ENCODE assay signal across 15 cellular contexts in the genomic region with DNA sequence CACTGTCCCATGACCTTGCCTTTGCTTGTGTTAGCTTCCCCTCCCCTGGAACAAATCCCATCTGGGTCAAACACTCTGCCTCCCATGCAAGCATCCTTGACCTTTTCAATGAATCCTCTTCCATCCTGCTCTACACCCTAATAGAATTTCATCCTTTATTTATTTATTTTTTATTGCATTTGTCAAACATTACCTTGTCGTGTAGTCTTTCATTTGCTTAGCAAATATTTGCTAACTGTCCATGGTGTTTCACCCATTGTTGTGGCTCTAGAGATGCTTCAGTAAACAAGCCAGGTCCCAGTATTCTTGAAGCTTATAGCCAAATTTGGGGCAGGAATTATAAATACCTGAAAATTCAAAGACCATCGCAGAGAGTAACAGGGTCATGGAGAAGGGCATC.
"Had no signal": no experiment of that assay in that cellular context is flagged by ENCODE, and none has a peak within 500 bp of the region (broad histone marks: within the 10 kb centered on the region; RNA-seq: fewer than 3 reads in every experiment).

No MANE protein-coding gene starts in this region.

- H3K9me3 ChIP-seq: stomach, thoracic aorta had no signal

- DNase-seq: activated CD4-positive, alpha-beta memory T cell treated with anti-CD3 and anti-CD28 coated beads for 36 hours; activated CD4-positive, CD25-positive, alpha-beta regulatory T cell treated with anti-CD3 and anti-CD28 coated beads, Interleukin-2, amount 50 U/mL, for 72 hours; activated CD8-positive, alpha-beta memory T cell treated with anti-CD3 and anti-CD28 coated beads, Interleukin-2, amount 50 U/mL, for 4 hours; activated naive CD4-positive, alpha-beta T cell; activated T-cell treated with anti-CD3 and anti-CD28 coated beads, Interleukin-2, amount 50 U/mL, for 72 hours; dorsolateral prefrontal cortex; hypothalamus; kidney glomerular epithelial cell; stimulated activated CD4-positive, alpha-beta T cell treated with anti-CD3 and anti-CD28 coated beads, Interleukin-15, amount 100 ng/mL, for 24 hours; stimulated activated CD4-positive, alpha-beta T cell treated with anti-CD3 and anti-CD28 coated beads, Interleukin-4, amount 100 ng/mL, for 24 hours; stomach had no signal

- H3K9ac ChIP-seq: parathyroid adenoma had no signal

- H3K4me3 ChIP-seq: dorsolateral prefrontal cortex, stomach, thoracic aorta had no signal

- H2AFZ ChIP-seq: parathyroid adenoma had no signal

- H3K79me2 ChIP-seq: parathyroid adenoma had no signal

- H3K4me1 ChIP-seq: parathyroid adenoma had no signal

- H3K27ac ChIP-seq: dorsolateral prefrontal cortex, parathyroid adenoma, stomach, thoracic aorta had no signal

- H3K4me3 Mint-ChIP-seq: activated CD4-positive, alpha-beta memory T cell treated with anti-CD3 and anti-CD28 coated beads for 36 hours; activated T-cell treated with anti-CD3 and anti-CD28 coated beads, Interleukin-2, amount 50 U/mL, for 72 hours; mesothelial cell of epicardium had no signal

- H3K9me3 Mint-ChIP-seq: activated CD4-positive, alpha-beta memory T cell treated with anti-CD3 and anti-CD28 coated beads for 36 hours; mesothelial cell of epicardium had no signal

- H3K36me3 ChIP-seq: stomach, thoracic aorta had no signal

- H3K27me3 ChIP-seq: dorsolateral prefrontal cortex, stomach had no signal

- H3K27ac Mint-ChIP-seq: activated CD4-positive, alpha-beta memory T cell treated with anti-CD3 and anti-CD28 coated beads for 36 hours; activated T-cell treated with anti-CD3 and anti-CD28 coated beads, Interleukin-2, amount 50 U/mL, for 72 hours; mesothelial cell of epicardium had no signal

- ATAC-seq: activated T-cell treated with anti-CD3 and anti-CD28 coated beads, Interleukin-2, amount 50 U/mL, for 72 hours; esophagus mucosa had no signal

- H3K36me3 Mint-ChIP-seq: activated CD4-positive, alpha-beta memory T cell treated with anti-CD3 and anti-CD28 coated beads for 36 hours; mesothelial cell of epicardium had no signal
